Comparison of ENCODE assay signal across 21 cellular contexts in genomic region chr1:181777812-181778211, GRCh38.
"Had no signal": no experiment of that assay in that cellular context is flagged by ENCODE, and none has a peak within 500 bp of the region (broad histone marks: within the 10 kb centered on the region; RNA-seq: fewer than 3 reads in every experiment).

No MANE protein-coding gene starts in this region.

- H3K27me3 ChIP-seq: dorsolateral prefrontal cortex, neutrophil, ovary, right atrium auricular region, stomach, tibial nerve had no signal

- H3K9me3 ChIP-seq: neutrophil, ovary, prostate gland, right atrium auricular region, stomach, suprapubic skin, tibial nerve had no signal

- H3K27ac ChIP-seq: dorsolateral prefrontal cortex, epithelial cell of prostate, neutrophil, ovary, prostate gland, right atrium auricular region, stomach, suprapubic skin, tibial nerve had no signal

- H3K4me3 ChIP-seq: dorsolateral prefrontal cortex, ovary, prostate gland, right atrium auricular region, stomach, suprapubic skin, tibial nerve had no signal

- DNase-seq: activated CD4-positive, alpha-beta T cell treated with anti-CD3 and anti-CD28 coated beads for 1 hour; activated CD4-positive, alpha-beta T cell treated with anti-CD3 and anti-CD28 coated beads, Interleukin-2, amount 50 U/mL, for 1 hour; activated CD8-positive, alpha-beta T cell treated with anti-CD3 and anti-CD28 coated beads, Interleukin-2, amount 10 ng/mL, durations not matched to agents 7 days and 5 days; activated gamma-delta T cell; activated naive CD4-positive, alpha-beta T cell treated with anti-CD3 and anti-CD28 coated beads, Interleukin-2, amount 50 U/mL, for 16 hours; activated naive CD8-positive, alpha-beta T cell treated with anti-CD3 and anti-CD28 coated beads, Interleukin-2, amount 50 U/mL, for 24 hours; central memory CD4-positive, alpha-beta T cell; left cardiac atrium; mesenchymal stem cell; ovary; stimulated activated CD4-positive, alpha-beta T cell treated with anti-CD3 and anti-CD28 coated beads, Interleukin-1b, Interleukin-23, amount 100 ng/mL, for 48 hours; stomach; T-helper 9 cell had no signal

- ATAC-seq: activated CD8-positive, alpha-beta T cell treated with anti-CD3 and anti-CD28 coated beads, Interleukin-2, amount 10 ng/mL, durations not matched to agents 7 days and 5 days; activated naive CD8-positive, alpha-beta T cell treated with anti-CD3 and anti-CD28 coated beads, Interleukin-2, amount 50 U/mL, for 24 hours; left cardiac atrium; stimulated activated effector memory CD8-positive, alpha-beta T cell treated with anti-CD3 and anti-CD28 coated beads, Interleukin-12 subunit alpha, Interleukin-12 subunit beta, amount 100 ng/mL, for 72 hours had no signal

- H3K4me1 ChIP-seq: prostate gland, right atrium auricular region, stomach, suprapubic skin, tibial nerve had no signal

- H3K36me3 ChIP-seq: neutrophil, ovary, prostate gland, right atrium auricular region, stomach, suprapubic skin, tibial nerve had no signal
